Comparison of ENCODE assay signal across 8 cellular contexts in genomic region chr7:106041140-106041717, GRCh38.
DNase-seq lines count a peak whose midpoint lies in the region; ATAC-seq, FAIRE-seq and TF ChIP-seq lines count a peak whose summit lies in the region.

No MANE protein-coding gene starts in this region.

- peak overlapping the region; percentile 2 for H3K4me3 Mint-ChIP-seq in activated naive CD8-positive, alpha-beta T cell

- FAIRE-seq in D721Med (lab: Jason Lieb, UNC): no peak

- DNase-seq in D721Med (ENCODE audit: insufficient read length, low spot score): peak; percentile 34
- peak; percentile 52 for DNase-seq in GM20000 (ENCODE audit: low spot score)
- DNase-seq in NCI-H526 (lab: John Stamatoyannopoulos, UW): peak; percentile 21 to 83
- peak; percentile 65 for DNase-seq in inferior parietal cortex (ENCODE audit: extremely low spot score)
- DNase-seq in stimulated activated CD8-positive, alpha-beta memory T cell treated with anti-CD3 and anti-CD28 coated beads, Interleukin-4, amount 100 ng/mL, for 48 hours: peak; percentile 52
- DNase-seq in cerebellar nuclear complex (lab: John Stamatoyannopoulos, UW): no peak

- no peaks in the 10 kb centered on the region for H3K36me3 Mint-ChIP-seq in activated naive CD8-positive, alpha-beta T cell

- H3K9me3 Mint-ChIP-seq in activated naive CD8-positive, alpha-beta T cell (ENCODE audit: low read depth): no peaks in the 10 kb centered on the region

- peak; percentile 58 for TF ChIP-seq CTCF in D721Med (IDR thresholded peaks at IDR 0.05; ENCODE audit: insufficient read depth, missing control alignments)
- peak; percentile 59 for TF ChIP-seq CTCF in GM20000 (IDR thresholded peaks at IDR 0.05; ENCODE audit: extremely low read depth, missing control alignments)

- no peaks in the 10 kb centered on the region for H3K27me3 Mint-ChIP-seq in activated naive CD8-positive, alpha-beta T cell

- peaks cover 36% of the 10 kb centered on the region for H3K4me1 Mint-ChIP-seq in activated naive CD8-positive, alpha-beta T cell (ENCODE audit: low read depth)

- no peak for ATAC-seq in HG02970 (IDR thresholded peaks at IDR 0.05; ENCODE audit: low FRiP score, unreplicated experiment)

- H3K27ac Mint-ChIP-seq in activated naive CD8-positive, alpha-beta T cell: peak overlapping the region; percentile 50

Comparison
In these comparisons a context has a peak if more than half of its experiments do, and no peak if none do; other contexts are left out.
1. DNase-seq: peak in D721Med (single experiment), GM20000 (single experiment), NCI-H526 (2 of 2), inferior parietal cortex (single experiment) and stimulated activated CD8-positive, alpha-beta memory T cell treated with anti-CD3 and anti-CD28 coated beads, Interleukin-4, amount 100 ng/mL, for 48 hours (single experiment); none in cerebellar nuclear complex (0 of 2).